Comparison of ENCODE assay signal across 9 cellular contexts in the genomic region with DNA sequence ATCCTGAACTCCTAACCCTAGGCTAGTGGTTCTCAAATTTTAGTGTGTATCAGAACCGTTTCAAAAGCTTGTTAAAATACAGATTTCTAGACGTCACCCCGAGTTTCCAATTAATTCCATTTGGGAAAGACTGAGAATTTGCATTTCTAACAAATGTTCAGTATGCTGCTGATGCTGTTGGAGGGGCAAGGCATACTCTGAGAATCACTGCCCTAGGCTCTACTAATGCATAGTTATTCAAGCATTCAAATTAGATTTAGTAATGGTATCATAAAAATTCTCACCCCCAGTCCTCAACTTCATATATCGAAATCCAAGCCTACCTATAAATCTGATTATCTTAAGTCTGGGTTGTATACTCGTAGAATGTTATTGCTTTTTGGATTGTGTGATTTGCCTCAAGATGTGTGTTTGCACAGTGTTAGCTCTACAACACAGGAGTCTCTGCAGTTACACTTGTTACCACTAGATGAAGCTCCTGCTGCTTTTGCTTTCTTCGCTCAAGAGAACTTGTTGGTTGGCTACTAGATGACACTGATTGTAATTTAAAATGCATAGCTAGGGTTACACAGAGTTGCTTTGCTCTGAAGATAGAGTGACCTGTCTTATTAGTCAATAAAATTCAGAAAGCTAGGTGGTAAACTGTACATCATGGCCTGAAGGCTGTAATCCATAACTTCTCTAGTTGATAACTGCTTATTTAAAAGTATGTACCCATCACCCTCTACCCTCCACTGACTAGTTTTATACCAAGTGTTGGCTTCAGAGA. TPM values are rescaled to one million over a fixed set of nuclear protein-coding genes. Genes with fewer than 3 reads are reported as not detected.
DNase-seq lines count a peak whose midpoint lies in the region; ATAC-seq, FAIRE-seq and TF ChIP-seq lines count a peak whose summit lies in the region.
"Had no signal": no experiment of that assay in that cellular context is flagged by ENCODE, and none has a peak within 500 bp of the region (broad histone marks: within the 10 kb centered on the region; RNA-seq: fewer than 3 reads in every experiment).

No MANE protein-coding gene starts in this region.

- DNase-seq in DMS153 treated with DMSO at 0.1 percent for 48 hours (lab: John Stamatoyannopoulos, UW; ENCODE audit: unreplicated experiment) (peak; percentile 29), DMS153 (lab: John Stamatoyannopoulos, UW) (no peak), NCI-H82 treated with DMSO at 0.1 percent for 48 hours (lab: John Stamatoyannopoulos, UW; ENCODE audit: unreplicated experiment) (peak; percentile 18), brain pericyte (ENCODE audit: low read depth, low spot score) (peak; percentile 22), keratinocyte (ENCODE audit: low read depth, low spot score) (no peak), testis (no peak)

- no peak overlapping the region for H3K27ac ChIP-seq in keratinocyte (ENCODE audit: control insufficient read depth, insufficient read depth, low read length)
- no peak overlapping the region for H3K27ac ChIP-seq in testis
- H3K27ac ChIP-seq: epithelial cell of prostate had no signal

- 73 to 79% methylated on average over 6 of the region's 6 CpGs for WGBS in testis, 2 donors

- no peaks in the 10 kb centered on the region for H3K79me2 ChIP-seq in keratinocyte (ENCODE audit: control insufficient read depth, insufficient read depth, low read length)

- ATAC-seq in GM19463 (IDR thresholded peaks at IDR 0.05; ENCODE audit: unreplicated experiment) (peak; percentile 73), HG03432 (IDR thresholded peaks at IDR 0.05; ENCODE audit: unreplicated experiment) (peak; percentile 79)

- no peak for TF ChIP-seq POLR2A in testis (IDR thresholded peaks at IDR 0.05)

- H4K20me1 ChIP-seq in keratinocyte (ENCODE audit: control insufficient read depth, extremely low read depth, insufficient read depth, low read length) = no peaks in the 10 kb centered on the region

- H3K9me3 ChIP-seq in keratinocyte (ENCODE audit: control insufficient read depth, low read depth, low read length) (no peaks in the 10 kb centered on the region), testis (no peaks in the 10 kb centered on the region)

- H3K4me1 ChIP-seq in keratinocyte (ENCODE audit: control insufficient read depth, extremely low read depth, insufficient read depth, low read length) = peaks cover 5% of the 10 kb centered on the region
- H3K4me1 ChIP-seq in testis = no peaks in the 10 kb centered on the region

- H3K4me2 ChIP-seq in keratinocyte (ENCODE audit: control insufficient read depth, extremely low read depth, insufficient read depth, low read depth, low read length) = no peak overlapping the region

- dilution Hi-C loops in keratinocyte (cut with MboI; ENCODE audit: extremely low pct_ligation_motif_present, low sequenced_read_pairs) = no loop called here

- no peak overlapping the region for H2AFZ ChIP-seq in keratinocyte (ENCODE audit: control insufficient read depth, low read length)

- H3K27me3 ChIP-seq in keratinocyte (ENCODE audit: control insufficient read depth, extremely low read depth, insufficient read depth, low read length) = no peaks in the 10 kb centered on the region
- no peaks in the 10 kb centered on the region for H3K27me3 ChIP-seq in testis

- peak; percentile 72 to 97 (median 95) for TF ChIP-seq CTCF in keratinocyte (optimal IDR thresholded peaks at IDR 0.05 in 1 of 3, IDR thresholded peaks at IDR 0.05 in 1 of 3, conservative IDR thresholded peaks at IDR 0.05 in 1 of 3; ENCODE audit: extremely low read depth in 1 of 3, insufficient read depth in 2 of 3, low read length in 3 of 3)
- TF ChIP-seq CTCF in testis (IDR thresholded peaks at IDR 0.05) = peak; percentile 50 to 85 (median 82)

- H3K9me1 ChIP-seq in keratinocyte (ENCODE audit: control insufficient read depth, extremely low read depth, insufficient read depth, low read length) = no peaks in the 10 kb centered on the region

- H3K36me3 ChIP-seq in keratinocyte (ENCODE audit: control insufficient read depth in 2 of 2, extremely low read depth in 1 of 2, insufficient read depth in 2 of 2, low read length in 2 of 2) = no peaks in the 10 kb centered on the region
- no peaks in the 10 kb centered on the region for H3K36me3 ChIP-seq in testis (ENCODE audit: low read depth, missing control alignments)

- no peak overlapping the region for H3K4me3 ChIP-seq in keratinocyte (ENCODE audit: control insufficient read depth in 2 of 3, extremely low read depth in 1 of 3, insufficient read depth in 2 of 3, low read depth in 1 of 3, low read length in 3 of 3)
- no peak overlapping the region for H3K4me3 ChIP-seq in testis

- intact Hi-C loops in testis (cut with DNase I; ENCODE audit: low total_unique reads) = no loop called here

- H3K9ac ChIP-seq in keratinocyte (ENCODE audit: control insufficient read depth, extremely low read depth, insufficient read depth, low read length) = no peak overlapping the region

- peak; percentile 91 for FAIRE-seq in keratinocyte (lab: Jason Lieb, UNC)

RNA-seq across cellular contexts. Expression of a gene that starts 7.5 kb away (rescaled TPM):
- polyA plus RNA-seq in keratinocyte = 35.2 to 41.0 TPM (median 37.0 TPM) in 3 replicates
- 1.3 TPM for polyA plus RNA-seq in keratinocyte (2011; ENCODE audit: low read depth)
- 5.7 and 13.4 TPM in 2 replicates for polyA plus RNA-seq in keratinocyte (2011; cell fraction: cytosol; rRNA removed)
- polyA plus RNA-seq in keratinocyte (2011; cell fraction: nucleus; rRNA removed) = 36.1 and 38.6 TPM in 2 replicates
- 2.4 and 18.6 TPM in 2 replicates for polyA plus RNA-seq in keratinocyte (2012; ENCODE audit: low replicate concordance)
- 29.1 to 46.4 TPM (median 42.3 TPM) in 3 replicates for polyA minus RNA-seq in keratinocyte
- polyA minus RNA-seq in keratinocyte (2011; cell fraction: cytosol; rRNA and poly(A)+ RNA removed) = 15.2 TPM
- polyA minus RNA-seq in keratinocyte (2011; cell fraction: nucleus; rRNA and poly(A)+ RNA removed) = 46.4 and 102 TPM in 2 replicates
- total RNA-seq in testis = 1 to 10 TPM; 4.0 to 4.4 TPM
- 5.6 TPM for polyA plus RNA-seq in testis (ENCODE audit: insufficient read depth, low read depth, low replicate concordance)

Comparison
In these comparisons a context has a peak if more than half of its experiments do, and no peak if none do; other contexts are left out.
1. DNase-seq: peak in DMS153 treated with DMSO at 0.1 percent for 48 hours (single experiment), NCI-H82 treated with DMSO at 0.1 percent for 48 hours (single experiment) and brain pericyte (single experiment); none in DMS153 (single experiment), keratinocyte (single experiment) and testis (single experiment).